In genomic region chr15:31005660-31006059, GRCh38 we compare ENCODE assay signal across 17 cellular contexts.
"Had no signal": no experiment of that assay in that cellular context is flagged by ENCODE, and none has a peak within 500 bp of the region (broad histone marks: within the 10 kb centered on the region; RNA-seq: fewer than 3 reads in every experiment).

No MANE protein-coding gene starts in this region.

- H3K9me3 ChIP-seq: esophagus muscularis mucosa, mucosa of descending colon, ovary, thyroid gland had no signal

- FAIRE-seq: urothelium cell line had no signal

- H3K27me3 ChIP-seq: ascending aorta, dorsolateral prefrontal cortex, ovary, thyroid gland had no signal

- H3K9me3 Mint-ChIP-seq: nephron progenitor cell; T-helper 2 cell treated with Interferon-gamma antibody and Interleukin-4, amounts not matched to agents 5 μg/mL and 100 μg/mL, for 36 hours had no signal

- H3K27ac Mint-ChIP-seq: nephron progenitor cell; T-helper 2 cell treated with Interferon-gamma antibody and Interleukin-4, amounts not matched to agents 5 μg/mL and 100 μg/mL, for 36 hours had no signal

- DNase-seq: activated CD4-positive, alpha-beta T cell treated with anti-CD3 and anti-CD28 coated beads, Interleukin-2, amount 50 U/mL, for 4 hours; activated CD4-positive, CD25-positive, alpha-beta regulatory T cell treated with anti-CD3 and anti-CD28 coated beads, Interleukin-2, amount 50 U/mL, for 72 hours; activated T-cell treated with anti-CD3 and anti-CD28 coated beads, Interleukin-2, amount 50 U/mL, for 48 hours; dorsolateral prefrontal cortex; hypothalamus; left cardiac atrium; mucosa of descending colon; nephron progenitor cell; ovary; stimulated activated CD4-positive, alpha-beta T cell treated with anti-CD3 and anti-CD28 coated beads, Interleukin-15, amount 100 ng/mL, for 24 hours; stimulated activated CD4-positive, alpha-beta T cell treated with anti-CD3 and anti-CD28 coated beads, Interleukin-4, amount 100 ng/mL, for 24 hours; thyroid gland had no signal

- H3K36me3 ChIP-seq: ascending aorta, esophagus muscularis mucosa, ovary, thyroid gland had no signal

- H3K4me3 ChIP-seq: ascending aorta, dorsolateral prefrontal cortex, esophagus muscularis mucosa, lung, mucosa of descending colon, ovary, thyroid gland had no signal

- H3K4me1 ChIP-seq: ascending aorta, thyroid gland had no signal

- H3K4me3 Mint-ChIP-seq: nephron progenitor cell; T-helper 2 cell treated with Interferon-gamma antibody and Interleukin-4, amounts not matched to agents 5 μg/mL and 100 μg/mL, for 36 hours had no signal

- ATAC-seq: left cardiac atrium, mucosa of descending colon had no signal

- H3K27ac ChIP-seq: ascending aorta, dorsolateral prefrontal cortex, esophagus muscularis mucosa, ovary, thyroid gland had no signal
